In the genomic region with DNA sequence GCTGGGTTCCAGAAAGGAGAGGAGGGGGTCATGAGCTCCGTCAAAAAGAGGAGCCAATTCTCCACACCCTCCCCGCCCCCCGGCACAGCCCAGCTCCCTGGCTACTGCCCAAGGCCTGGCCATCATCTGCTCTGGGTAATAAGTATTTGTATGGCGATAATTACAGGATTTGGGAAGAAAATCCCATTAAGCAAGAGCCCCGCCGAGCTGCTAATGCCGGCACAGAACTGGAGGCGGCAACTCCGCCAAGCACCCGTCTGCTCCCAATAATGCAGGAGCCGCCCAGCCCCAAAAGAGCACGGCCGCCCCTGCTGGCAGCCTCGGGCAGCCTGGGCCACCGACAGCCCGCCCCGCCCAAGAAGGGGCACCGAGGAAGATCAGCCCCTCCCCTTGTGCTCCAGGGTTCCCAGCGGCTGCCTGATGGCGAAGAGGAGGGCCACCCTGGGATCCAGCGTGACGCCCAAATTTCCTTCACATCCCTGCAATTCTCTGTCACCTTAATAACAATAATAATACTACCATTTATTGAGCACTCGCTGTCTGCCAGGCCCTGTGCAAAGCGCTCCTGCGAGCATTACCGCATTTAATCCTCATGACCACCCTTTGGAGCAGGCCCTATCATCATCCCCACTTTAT, we compare ENCODE assay signal across 9 cellular contexts. TPM values are rescaled to one million over a fixed set of nuclear protein-coding genes. Genes with fewer than 3 reads are reported as not detected.
DNase-seq lines count a peak whose midpoint lies in the region; FAIRE-seq and TF ChIP-seq lines count a peak whose summit lies in the region.
"Had no signal": no experiment of that assay in that cellular context is flagged by ENCODE, and none has a peak within 500 bp of the region (broad histone marks: within the 10 kb centered on the region; RNA-seq: fewer than 3 reads in every experiment).

No MANE protein-coding gene starts in this region.

- FAIRE-seq in endothelial cell of umbilical vein (lab: Jason Lieb, UNC): no peak
- FAIRE-seq: urothelium cell line had no signal

- H3K27ac ChIP-seq in endothelial cell of umbilical vein (ENCODE audit: insufficient read depth, low read depth, low read length) (no peak overlapping the region), osteoblast (ENCODE audit: low read depth, low read length) (no peak overlapping the region)

- H3K9me1 ChIP-seq in endothelial cell of umbilical vein (replicated peaks; ENCODE audit: control insufficient read depth, extremely low read depth, insufficient read depth, low read length): no peaks in the 10 kb centered on the region

- H3K4me1 ChIP-seq in endothelial cell of umbilical vein (ENCODE audit: control insufficient read depth, extremely low read depth, insufficient read depth, low read length) (no peaks in the 10 kb centered on the region), osteoblast (ENCODE audit: insufficient read depth, low read length) (no peaks in the 10 kb centered on the region)

- intact Hi-C loops in endothelial cell of umbilical vein (cut with micrococcal nuclease): no loop called here

- BruUV-seq in endothelial cell of umbilical vein (replicated peaks; lab: Mats Ljungman, UMichigan): no TSS peak

- POLR2A ChIA-PET in endothelial cell of umbilical vein (lab: Charles Lee): no interaction called here

- no peak overlapping the region for H3K9ac ChIP-seq in endothelial cell of umbilical vein (replicated peaks; ENCODE audit: extremely low read depth, insufficient read depth, low read length)

- H3K79me2 ChIP-seq in endothelial cell of umbilical vein (ENCODE audit: control insufficient read depth, insufficient read depth, low read length) (no peaks in the 10 kb centered on the region), osteoblast (ENCODE audit: insufficient read depth, low read length) (no peaks in the 10 kb centered on the region)

- DNase-seq in NCI-H446 treated with DMSO at 0.1 percent for 48 hours (lab: John Stamatoyannopoulos, UW) (peak; percentile 67), endothelial cell of umbilical vein (ENCODE audit: low read depth, low spot score) (no peak), osteoblast (ENCODE audit: insufficient read length, low spot score, missing footprints) (peak; percentile 63), NCI-H526 treated with DMSO at 0.1 percent for 48 hours (lab: John Stamatoyannopoulos, UW) (no peak), activated gamma-delta T cell treated with Interleukin-2 at 50 U/mL for 16 hours (no peak), MV-4-11 (lab: John Stamatoyannopoulos, UW) (no peak), SHP77 (lab: John Stamatoyannopoulos, UW) (no peak)

- H3K36me3 ChIP-seq in endothelial cell of umbilical vein (ENCODE audit: control insufficient read depth in 2 of 2, extremely low read depth in 1 of 2, insufficient read depth in 2 of 2, low read length in 2 of 2) (no peaks in the 10 kb centered on the region), osteoblast (ENCODE audit: insufficient read depth, low read length) (no peaks in the 10 kb centered on the region)

- H3K9me3 ChIP-seq in endothelial cell of umbilical vein (replicated peaks; ENCODE audit: control insufficient read depth, insufficient read depth, low read length) (no peaks in the 10 kb centered on the region), osteoblast (ENCODE audit: low read depth, low read length) (no peaks in the 10 kb centered on the region)

- dilution Hi-C loops in endothelial cell of umbilical vein (cut with MboI; ENCODE audit: extremely low pct_ligation_motif_present, low sequenced_read_pairs): no loop called here

- TF ChIP-seq POLR2A in endothelial cell of umbilical vein (IDR thresholded peaks at IDR 0.05; ENCODE audit: low read depth, low read length): no peak

- H2AFZ ChIP-seq in endothelial cell of umbilical vein (ENCODE audit: low read depth, low read length) (no peak overlapping the region), osteoblast (ENCODE audit: low read length) (no peak overlapping the region)

- H4K20me1 ChIP-seq in endothelial cell of umbilical vein (replicated peaks; ENCODE audit: control insufficient read depth, extremely low read depth, insufficient read depth, low read length) (no peaks in the 10 kb centered on the region), osteoblast (ENCODE audit: insufficient read depth, low read length) (no peaks in the 10 kb centered on the region)

- H3K4me3 ChIP-seq in endothelial cell of umbilical vein (replicated peaks in 1 of 3; ENCODE audit: insufficient read depth in 1 of 3, low read depth in 1 of 3, low read length in 3 of 3) (no peak overlapping the region), osteoblast (ENCODE audit: insufficient read depth, low read length) (no peak overlapping the region)

- CTCF ChIA-PET in endothelial cell of umbilical vein (lab: Charles Lee): interaction anchor here (0.5 to 1.6 kb wide), 4 partner anchors 31 to 107 kb away, joined by 3 to 5 read pairs (median 4); no protein-coding TSS in a partner anchor

- H3K27me3 ChIP-seq in endothelial cell of umbilical vein (ENCODE audit: control insufficient read depth in 2 of 2, insufficient read depth in 2 of 2, low read length in 2 of 2): peaks cover 27 to 44% of the 10 kb centered on the region in 2 experiments
- peaks cover 34% of the 10 kb centered on the region for H3K27me3 ChIP-seq in osteoblast (ENCODE audit: insufficient read depth, low read length)

- H3K4me2 ChIP-seq in endothelial cell of umbilical vein (ENCODE audit: insufficient read depth, low read length) (no peak overlapping the region), osteoblast (ENCODE audit: insufficient read depth, low read length) (no peak overlapping the region)

- TF ChIP-seq CTCF in GM12872 (IDR thresholded peaks at IDR 0.05; ENCODE audit: insufficient read depth, low read depth, low read length): peak; percentile 33; the same call in 2 of the 3 replicates
- no peak for TF ChIP-seq CTCF in endothelial cell of umbilical vein (IDR thresholded peaks at IDR 0.05; ENCODE audit: extremely low read depth in 1 of 2, insufficient read depth in 1 of 2, low read depth in 1 of 2, low read length in 2 of 2)
- TF ChIP-seq CTCF in osteoblast (IDR thresholded peaks at IDR 0.05; ENCODE audit: extremely low read depth, low read depth, low read length): no peak

TF ChIP-seq in endothelial cell of umbilical vein, 7 proteins besides CTCF, POLR2A, EP300 and RAD21:
- TF ChIP-seq POLR2AphosphoS5 (IDR thresholded peaks at IDR 0.05; ENCODE audit: insufficient read depth, low read depth, low read length) (no peak), EZH2 (IDR thresholded peaks at IDR 0.05; ENCODE audit: borderline replicate concordance, low read depth, low read length, severe bottlenecking) (peak; percentile 42)
- TF ChIP-seq, protein P1, sequence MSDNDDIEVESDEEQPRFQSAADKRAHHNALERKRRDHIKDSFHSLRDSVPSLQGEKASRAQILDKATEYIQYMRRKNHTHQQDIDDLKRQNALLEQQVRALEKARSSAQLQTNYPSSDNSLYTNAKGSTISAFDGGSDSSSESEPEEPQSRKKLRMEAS (IDR thresholded peaks at IDR 0.05; ENCODE audit: insufficient read depth, insufficient read length): no peak
TF ChIP-seq in endothelial cell of umbilical vein: peak in this region for 1.

RNA-seq across cellular contexts. Expression of gene SLIT1, which starts 5.9 kb away (rescaled TPM):
- total RNA-seq in endothelial cell of umbilical vein (0.05 and 0.20 TPM in 2 replicates), osteoblast (under 0.01 TPM in 1 of 2 replicates, not detected in the other)
- 0.04 and 0.11 TPM in 2 replicates for polyA plus RNA-seq in endothelial cell of umbilical vein
- 0.01 and 0.04 TPM in 2 replicates for polyA plus RNA-seq in endothelial cell of umbilical vein (2011; cell fraction: cytosol; rRNA removed)
- 0.18 TPM in 2 replicates for polyA plus RNA-seq in endothelial cell of umbilical vein (2011; cell fraction: nucleus; rRNA removed)
- 0.04 TPM in 2 replicates for polyA plus RNA-seq in endothelial cell of umbilical vein (2012)
- polyA minus RNA-seq in endothelial cell of umbilical vein: 0.10 TPM in 1 of 2 replicates, not detected in the other
- not detected for polyA minus RNA-seq in endothelial cell of umbilical vein (2011; cell fraction: cytosol; rRNA and poly(A)+ RNA removed)
- polyA minus RNA-seq in endothelial cell of umbilical vein (2011; cell fraction: nucleus; rRNA and poly(A)+ RNA removed): 0.10 and 0.24 TPM in 2 replicates

Comparison
In these comparisons a context has a peak if more than half of its experiments do, and no peak if none do; other contexts are left out.
1. DNase-seq: peak in NCI-H446 treated with DMSO at 0.1 percent for 48 hours (single experiment) and osteoblast (single experiment); none in endothelial cell of umbilical vein (single experiment), NCI-H526 treated with DMSO at 0.1 percent for 48 hours (single experiment), activated gamma-delta T cell treated with Interleukin-2 at 50 U/mL for 16 hours (single experiment), MV-4-11 (single experiment) and SHP77 (0 of 2).